17 cellular contexts compared by ENCODE assay signal in the genomic region with DNA sequence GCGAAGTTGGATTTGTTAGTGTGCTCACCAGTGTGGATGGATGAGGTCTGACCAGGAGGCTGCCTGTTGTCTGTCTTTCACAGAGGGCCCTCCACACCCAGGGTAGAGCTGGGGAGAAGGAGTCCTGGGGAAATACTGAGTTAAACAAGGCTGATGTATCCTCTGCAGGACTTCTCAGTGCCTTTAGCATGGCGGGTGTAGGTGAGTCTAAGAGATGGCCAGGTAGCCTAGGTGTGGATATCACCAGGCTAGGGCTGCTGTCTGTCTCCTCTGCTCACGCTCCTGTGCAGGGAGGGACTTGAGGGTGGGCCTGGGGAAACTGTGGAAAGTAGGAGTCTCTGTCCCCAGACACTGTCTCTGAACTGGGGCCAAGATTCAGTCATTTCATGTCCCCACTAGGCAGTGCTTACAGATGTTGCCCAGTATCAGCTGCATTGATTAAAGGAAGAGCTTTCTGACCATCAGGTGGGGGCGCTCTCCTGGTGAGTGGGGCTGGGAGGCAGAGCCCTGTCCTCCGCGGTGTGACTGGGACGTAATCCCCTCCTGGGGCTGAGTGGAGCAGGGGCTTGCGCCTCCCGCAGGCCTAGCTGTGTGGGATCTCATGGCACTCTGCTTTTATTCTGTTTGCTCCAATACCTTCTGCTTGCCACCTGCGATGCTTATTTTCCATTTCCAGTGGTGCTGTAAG.
DNase-seq lines count a peak whose midpoint lies in the region; ATAC-seq and TF ChIP-seq lines count a peak whose summit lies in the region.
"Had no signal": no experiment of that assay in that cellular context is flagged by ENCODE, and none has a peak within 500 bp of the region (broad histone marks: within the 10 kb centered on the region; RNA-seq: fewer than 3 reads in every experiment).

No MANE protein-coding gene starts in this region.

- H3K4me1 ChIP-seq in HEK293 (ENCODE audit: control insufficient read depth, insufficient read depth, low read length): no peaks in the 10 kb centered on the region
- H3K4me1 ChIP-seq: suprapubic skin had no signal

- TF ChIP-seq CTCF in HEK293 (tag by site-specific recombination; IDR thresholded peaks at IDR 0.05) (peak; percentile 40; the same call in 1 of the 2 replicates), foreskin fibroblast (IDR thresholded peaks at IDR 0.05; ENCODE audit: low read depth, low read length) (no peak)

- no peak overlapping the region for H3K27ac ChIP-seq in HEK293 (ENCODE audit: extremely low read depth, low read depth, low read length)
- H3K27ac ChIP-seq: suprapubic skin had no signal

- DNase-seq in ELF-1 (ENCODE audit: low read depth, low spot score) (peak; percentile 63), UCSD-AML1 (lab: John Stamatoyannopoulos, UW; ENCODE audit: unreplicated experiment) (peak; percentile 24), islet precursor cell (peak; percentile 84), foreskin fibroblast (no peak), NCI-H1436 treated with DMSO at 0.1 percent for 48 hours (lab: John Stamatoyannopoulos, UW) (no peak)
- DNase-seq: activated CD8-positive, alpha-beta memory T cell treated with anti-CD3 and anti-CD28 coated beads, Interleukin-2, amount 10 ng/mL, durations not matched to agents 7 days and 5 days; activated naive CD4-positive, alpha-beta T cell treated with anti-CD3 and anti-CD28 coated beads, Interleukin-2, amount 10 ng/mL, durations not matched to agents 7 days and 5 days; CD8-positive, alpha-beta T cell; central memory CD4-positive, alpha-beta T cell; mammary epithelial cell; NCI-H226; occipital lobe; Right ventricle myocardium superior had no signal

- ATAC-seq in GM21390 (IDR thresholded peaks at IDR 0.05; ENCODE audit: unreplicated experiment) (no peak), HG02571 (IDR thresholded peaks at IDR 0.05; ENCODE audit: unreplicated experiment) (no peak)
- ATAC-seq: activated CD8-positive, alpha-beta memory T cell treated with anti-CD3 and anti-CD28 coated beads, Interleukin-2, amount 10 ng/mL, durations not matched to agents 7 days and 5 days; CD8-positive, alpha-beta T cell had no signal

- CTCF ChIA-PET in HEK293 (lab: Yijun Ruan, JAX): interaction anchor here (0.6 to 2.6 kb wide), 10 partner anchors 8 to 98 kb away, joined by 3 to 25 read pairs (median 3); no protein-coding TSS in a partner anchor

- H3K4me3 ChIP-seq in HEK293 (ENCODE audit: low read depth, low read length) (no peak overlapping the region), foreskin fibroblast (ENCODE audit: low read depth in 1 of 2, low read length in 2 of 2) (no peak overlapping the region)
- H3K4me3 ChIP-seq: suprapubic skin had no signal

- POLR2A ChIA-PET in HEK293 (lab: Yijun Ruan, JAX): no interaction called here

- H3K36me3 ChIP-seq in HEK293 (ENCODE audit: control insufficient read depth in 2 of 2, insufficient read depth in 1 of 2, low read length in 2 of 2): no peaks in the 10 kb centered on the region
- H3K36me3 ChIP-seq: suprapubic skin had no signal

- H3K9me3 ChIP-seq in HEK293 (ENCODE audit: control insufficient read depth, insufficient read depth, low read depth, low read length): no peaks in the 10 kb centered on the region
- H3K9me3 ChIP-seq: suprapubic skin had no signal

TF ChIP-seq in HEK293, 187 proteins besides CTCF, POLR2A, EP300 and RAD21:
- TF ChIP-seq GLIS2 (tag by site-specific recombination; IDR thresholded peaks at IDR 0.05): 0 out of 2 replicates have a peak, but pooled peaks have one; percentile 40
- no peak for TF ChIP-seq ZNF223 (tag by site-specific recombination; IDR thresholded peaks at IDR 0.05)
- peak; percentile 92 for TF ChIP-seq GLIS1 (tag by site-specific recombination; IDR thresholded peaks at IDR 0.05)
- TF ChIP-seq ZNF221 (tag by site-specific recombination; IDR thresholded peaks at IDR 0.05; ENCODE audit: borderline replicate concordance): no peak
- peak; percentile 53; the same call in 1 of the 2 replicates for TF ChIP-seq MYNN (tag by site-specific recombination; IDR thresholded peaks at IDR 0.05; ENCODE audit: borderline replicate concordance)
- peak; percentile 94 for TF ChIP-seq ZIC2 (tag by site-specific recombination; IDR thresholded peaks at IDR 0.05)
- peak; percentile 91 for TF ChIP-seq ZNF239 (tag by site-specific recombination; IDR thresholded peaks at IDR 0.05)

Comparison
In these comparisons a context has a peak if more than half of its experiments do, and no peak if none do; other contexts are left out.
1. DNase-seq: peak in ELF-1 (single experiment), UCSD-AML1 (single experiment) and islet precursor cell (single experiment); none in foreskin fibroblast (0 of 2) and NCI-H1436 treated with DMSO at 0.1 percent for 48 hours (single experiment).